Comparison of ENCODE assay signal across 20 cellular contexts in the genomic region with DNA sequence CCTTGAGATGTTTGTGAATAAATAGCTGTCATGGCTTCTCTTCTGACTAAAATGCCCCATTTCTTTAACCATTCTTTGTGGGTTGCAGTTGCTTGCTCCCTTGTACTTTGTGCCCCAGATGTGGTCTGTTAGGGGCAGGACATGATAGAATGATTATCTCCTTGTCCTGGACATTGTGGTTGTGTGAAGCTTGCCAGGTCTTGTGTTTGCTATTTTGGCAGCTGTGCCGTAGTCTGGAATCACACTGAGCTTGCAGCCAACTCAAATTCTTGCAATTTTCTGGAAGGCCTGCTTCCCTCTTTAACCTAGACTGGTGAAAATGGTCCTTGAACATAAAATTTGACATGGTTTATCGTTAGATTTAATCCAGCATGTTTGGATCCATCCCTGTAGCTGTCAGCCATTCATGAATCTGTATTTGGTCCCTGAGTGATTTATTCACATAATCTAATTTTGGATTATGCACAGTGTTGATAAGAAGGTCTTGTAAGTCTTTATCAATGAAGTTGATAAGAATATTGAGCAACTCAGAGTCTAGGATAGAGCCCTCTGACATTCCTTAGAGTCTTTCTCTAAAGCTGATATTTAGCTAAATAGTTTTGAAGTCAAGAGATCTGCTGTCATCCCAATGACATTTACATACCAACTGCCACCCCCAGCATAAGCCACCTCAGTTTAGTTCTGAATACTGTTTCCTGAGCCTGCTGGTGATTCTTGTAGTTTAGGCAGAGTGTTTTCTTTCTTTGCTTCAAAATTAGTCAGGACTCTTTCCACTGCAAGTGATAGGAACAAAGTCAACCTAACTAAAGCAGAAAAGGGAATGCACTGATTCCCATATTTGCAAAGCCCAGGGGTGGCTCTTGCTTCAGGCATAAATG. TPM values are rescaled to one million over a fixed set of nuclear protein-coding genes. Genes with fewer than 3 reads are reported as not detected.
DNase-seq lines count a peak whose midpoint lies in the region; ATAC-seq and TF ChIP-seq lines count a peak whose summit lies in the region.
"Had no signal": no experiment of that assay in that cellular context is flagged by ENCODE, and none has a peak within 500 bp of the region (broad histone marks: within the 10 kb centered on the region; RNA-seq: fewer than 3 reads in every experiment).

No MANE protein-coding gene starts in this region.

- no peak overlapping the region for H3K4me3 Mint-ChIP-seq in Caco-2 (ENCODE audit: unreplicated experiment)
- H3K4me3 Mint-ChIP-seq: effector memory CD8-positive, alpha-beta T cell; immature natural killer cell; stimulated activated naive CD8-positive, alpha-beta T cell treated with anti-CD3 and anti-CD28 coated beads, Interleukin-15, Interleukin-2, amounts not matched to agents 100 ng/mL and 50 ng/mL, for 24 hours had no signal

- no peaks in the 10 kb centered on the region for H3K36me3 ChIP-seq in Caco-2 (ENCODE audit: control insufficient read depth, insufficient read depth, low read length)
- H3K36me3 ChIP-seq in prostate gland = no peaks in the 10 kb centered on the region
- H3K36me3 ChIP-seq: neutrophil had no signal

- H3K27me3 Mint-ChIP-seq in Caco-2 (ENCODE audit: insufficient read depth, unreplicated experiment) = no peaks in the 10 kb centered on the region

- TF ChIP-seq POLR2A in prostate gland (IDR thresholded peaks at IDR 0.05) = no peak

- no peaks in the 10 kb centered on the region for H3K36me3 Mint-ChIP-seq in Caco-2 (ENCODE audit: insufficient read depth, unreplicated experiment)
- H3K36me3 Mint-ChIP-seq: immature natural killer cell had no signal

- intact Hi-C loops in Caco-2 (cut with micrococcal nuclease; ENCODE audit: unreplicated experiment) = loop anchor here (1.0 to 2.0 kb wide), 2 partner anchors 21 to 43 kb away; no protein-coding TSS in a partner anchor
- intact Hi-C loops in prostate gland (cut with DNase I) = loop anchor here (5.0 to 10.0 kb wide), 2 partner anchors 60 to 483 kb away; no protein-coding TSS in a partner anchor

- WGBS in prostate gland = 12% methylated on average over 2 of the region's 2 CpGs

- no peak overlapping the region for H3K27ac ChIP-seq in prostate gland
- H3K27ac ChIP-seq: C4-2B, neutrophil had no signal

- TF ChIP-seq CTCF in Caco-2 (IDR thresholded peaks at IDR 0.05; ENCODE audit: insufficient read depth in 1 of 2, low read depth in 1 of 2, low read length in 1 of 2, severe bottlenecking in 1 of 2, unreplicated experiment in 1 of 2) (no peak), fibroblast of mammary gland (conservative IDR thresholded peaks at IDR 0.05; ENCODE audit: control insufficient read depth, insufficient read depth, low read depth, low read length) (no peak), prostate gland (IDR thresholded peaks at IDR 0.05) (no peak)

- no peaks in the 10 kb centered on the region for H3K9me3 Mint-ChIP-seq in Caco-2 (ENCODE audit: unreplicated experiment)
- H3K9me3 Mint-ChIP-seq: effector memory CD8-positive, alpha-beta T cell; immature natural killer cell; stimulated activated naive CD8-positive, alpha-beta T cell treated with anti-CD3 and anti-CD28 coated beads, Interleukin-15, Interleukin-2, amounts not matched to agents 100 ng/mL and 50 ng/mL, for 24 hours had no signal

- BruUV-seq in Caco-2 (replicated peaks; lab: Mats Ljungman, UMichigan) = no TSS peak

- H3K4me3 ChIP-seq in Caco-2 (ENCODE audit: low read depth, low read length) (no peak overlapping the region), fibroblast of mammary gland (ENCODE audit: control insufficient read depth, low read depth, low read length) (no peak overlapping the region), prostate gland (no peak overlapping the region)
- H3K4me3 ChIP-seq: skin epidermis had no signal

- H3K4me1 Mint-ChIP-seq in Caco-2 (ENCODE audit: low read depth, unreplicated experiment) = peaks cover 50% of the 10 kb centered on the region
- H3K4me1 Mint-ChIP-seq: immature natural killer cell had no signal

- H3K4me1 ChIP-seq in Caco-2 (peaks cover 54% of the 10 kb centered on the region), prostate gland (replicated peaks) (no peaks in the 10 kb centered on the region)

- CTCF ChIA-PET in Caco-2 (lab: Charles Lee) = interaction anchor here (0.9 to 1.5 kb wide), 2 partner anchors 12 to 176 kb away, joined by 3 read pairs; no protein-coding TSS in a partner anchor

- DNase-seq in Caco-2 (peak in 1 of 2 experiments; percentile 23), LHCN-M2 (ENCODE audit: low read depth) (peak; percentile 25), fibroblast of mammary gland (ENCODE audit: low read depth) (peak; percentile 61), prostate gland (ENCODE audit: low spot score) (peak; percentile 41), RPMI8226 (no peak)
- DNase-seq in activated CD4-positive, alpha-beta T cell treated with anti-CD3 and anti-CD28 coated beads for 4 hours = no peak
- DNase-seq: activated CD4-positive, alpha-beta T cell treated with anti-CD3 and anti-CD28 coated beads, Interleukin-2, amount 50 U/mL, for 1 hour; activated gamma-delta T cell; central memory CD4-positive, alpha-beta T cell; effector memory CD8-positive, alpha-beta T cell; H7; immature natural killer cell; midbrain; SHP77 treated with DMSO at 0.1 percent for 48 hours had no signal

- peak overlapping the region; percentile 58 for H3K27ac Mint-ChIP-seq in Caco-2 (ENCODE audit: unreplicated experiment)
- H3K27ac Mint-ChIP-seq: effector memory CD8-positive, alpha-beta T cell; immature natural killer cell had no signal

- H3K9me3 ChIP-seq in Caco-2 (no peaks in the 10 kb centered on the region), prostate gland (no peaks in the 10 kb centered on the region)
- H3K9me3 ChIP-seq: neutrophil had no signal

- no peaks in the 10 kb centered on the region for H3K27me3 ChIP-seq in Caco-2 (replicated peaks; ENCODE audit: control insufficient read depth, insufficient read depth, low read length)
- no peaks in the 10 kb centered on the region for H3K27me3 ChIP-seq in prostate gland (replicated peaks; ENCODE audit: insufficient read depth)

- POLR2A ChIA-PET in Caco-2 (lab: Charles Lee) = interaction anchor here (1.1 kb wide), 1 partner anchor 10 kb away, joined by 3 read pairs; the partner anchor contains the start of gene SPON1

- ATAC-seq in GM19467 (IDR thresholded peaks at IDR 0.05; ENCODE audit: unreplicated experiment) (no peak), HG03520 (IDR thresholded peaks at IDR 0.05; ENCODE audit: unreplicated experiment) (no peak)
- ATAC-seq: effector memory CD8-positive, alpha-beta T cell had no signal

RNA-seq across cellular contexts. Expression of gene SPON1, which starts 9.7 kb away (rescaled TPM):
- 41.4 and 46.9 TPM in 2 replicates for total RNA-seq in Caco-2 (2022)
- total RNA-seq in LHCN-M2 (2014; rRNA removed) = not detected in 2 replicates
- polyA plus RNA-seq in LHCN-M2 (2012) = 0.73 TPM
- 10 to 100 TPM; 13.7 to 28.2 TPM for total RNA-seq in prostate gland

Comparison
In these comparisons a context has a peak if more than half of its experiments do, and no peak if none do; other contexts are left out.
1. DNase-seq: peak in LHCN-M2 (single experiment), fibroblast of mammary gland (single experiment) and prostate gland (single experiment); none in activated CD4-positive, alpha-beta T cell treated with anti-CD3 and anti-CD28 coated beads for 4 hours (0 of 2) and RPMI8226 (single experiment).
2. RNA of gene SPON1, which starts 9.7 kb away (total RNA-seq): 41.4 to 46.9 TPM in Caco-2 and 13.7 to 28.2 TPM in prostate gland; not detected in LHCN-M2; every median in the first group is over 10 times any median in the second.